Comparison of ENCODE assay signal across 24 cellular contexts in the genomic region with DNA sequence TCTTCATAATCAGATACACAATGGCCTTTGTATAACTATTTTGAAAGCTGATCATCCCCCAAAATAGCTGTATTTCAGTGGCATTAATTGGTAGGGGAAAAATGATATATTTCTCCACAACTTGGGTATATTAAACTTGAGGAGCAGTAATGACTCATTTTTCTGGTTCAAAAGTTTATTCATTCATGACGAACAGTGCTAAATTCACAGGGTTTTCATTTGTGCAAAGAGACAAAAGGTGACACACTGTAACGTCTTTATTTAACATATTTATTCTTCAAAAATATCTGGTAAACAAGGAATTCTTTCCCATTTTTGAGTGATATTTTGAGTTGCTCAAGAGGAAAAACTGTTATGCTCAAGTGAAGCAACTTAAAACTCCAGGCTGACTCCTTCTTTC.
"Had no signal": no experiment of that assay in that cellular context is flagged by ENCODE, and none has a peak within 500 bp of the region (broad histone marks: within the 10 kb centered on the region; RNA-seq: fewer than 3 reads in every experiment).

No MANE protein-coding gene starts in this region.

- H3K27me3 Mint-ChIP-seq: activated CD4-positive, alpha-beta T cell treated with anti-CD3 and anti-CD28 coated beads, Interleukin-2, amount 10 ng/mL, durations not matched to agents 24 days and 14 days; activated CD8-positive, alpha-beta memory T cell treated with anti-CD3 and anti-CD28 coated beads, Interleukin-2, amount 10 ng/mL, durations not matched to agents 7 days and 5 days; activated naive CD8-positive, alpha-beta T cell had no signal

- H3K9ac ChIP-seq: KMS-11 had no signal

- H3K9me3 Mint-ChIP-seq: activated CD4-positive, alpha-beta T cell treated with anti-CD3 and anti-CD28 coated beads, Interleukin-2, amount 10 ng/mL, durations not matched to agents 24 days and 14 days; activated naive CD4-positive, alpha-beta T cell treated with anti-CD3 and anti-CD28 coated beads for 36 hours; activated T-cell treated with anti-CD3 and anti-CD28 coated beads, Interleukin-2, amount 50 U/mL, for 4 hours; T-helper 1 cell treated with Interleukin-12 subunit alpha and Interleukin-12 subunit beta and Interleukin-4 antibody, amounts not matched to agents 30 μg/mL and 1 μg/mL, for 36 hours; WTC11 had no signal

- H3K36me3 ChIP-seq: breast epithelium, MG63, SJSA1 had no signal

- H3K27ac ChIP-seq: breast epithelium, KMS-11, SJSA1 had no signal

- H3K4me2 ChIP-seq: KMS-11 had no signal

- H3K27me3 ChIP-seq: breast epithelium, MG63, SJSA1 had no signal

- H3K36me3 Mint-ChIP-seq: activated CD8-positive, alpha-beta memory T cell treated with anti-CD3 and anti-CD28 coated beads, Interleukin-2, amount 10 ng/mL, durations not matched to agents 7 days and 5 days; activated naive CD8-positive, alpha-beta T cell; WTC11 had no signal

- H3K9me3 ChIP-seq: breast epithelium, MG63, SJSA1 had no signal

- DNase-seq: activated CD4-positive, alpha-beta T cell treated with anti-CD3 and anti-CD28 coated beads, Interleukin-2, amount 10 ng/mL, durations not matched to agents 24 days and 14 days; activated CD4-positive, alpha-beta T cell treated with anti-CD3 and anti-CD28 coated beads, Interleukin-2, amount 50 U/mL, for 48 hours; activated CD4-positive, CD25-positive, alpha-beta regulatory T cell treated with anti-CD3 and anti-CD28 coated beads, Interleukin-2, amount 50 U/mL, for 72 hours; activated CD8-positive, alpha-beta memory T cell treated with anti-CD3 and anti-CD28 coated beads, Interleukin-2, amount 10 ng/mL, durations not matched to agents 7 days and 5 days; activated effector memory CD4-positive, alpha-beta T cell treated with anti-CD3 and anti-CD28 coated beads, Interleukin-2, amount 50 U/mL, for 16 hours; activated naive CD4-positive, alpha-beta T cell treated with anti-CD3 and anti-CD28 coated beads for 36 hours; activated T-cell treated with anti-CD3 and anti-CD28 coated beads, Interleukin-2, amount 50 U/mL, for 4 hours; amygdala; central memory CD4-positive, alpha-beta T cell; MG63; NCI-H1105; NCI-H1436; NCI-H1694 treated with DMSO at 0.1 percent for 48 hours; NCI-H2081; NCI-H510A treated with DMSO at 0.1 percent for 48 hours; PC-3; SHP77 had no signal

- H3K4me3 Mint-ChIP-seq: activated CD4-positive, alpha-beta T cell treated with anti-CD3 and anti-CD28 coated beads, Interleukin-2, amount 10 ng/mL, durations not matched to agents 24 days and 14 days; activated CD8-positive, alpha-beta memory T cell treated with anti-CD3 and anti-CD28 coated beads, Interleukin-2, amount 10 ng/mL, durations not matched to agents 7 days and 5 days; activated naive CD4-positive, alpha-beta T cell treated with anti-CD3 and anti-CD28 coated beads for 36 hours; activated naive CD8-positive, alpha-beta T cell; activated T-cell treated with anti-CD3 and anti-CD28 coated beads, Interleukin-2, amount 50 U/mL, for 4 hours; T-helper 1 cell treated with Interleukin-12 subunit alpha and Interleukin-12 subunit beta and Interleukin-4 antibody, amounts not matched to agents 30 μg/mL and 1 μg/mL, for 36 hours; WTC11 had no signal

- H3K4me1 Mint-ChIP-seq: activated CD4-positive, alpha-beta T cell treated with anti-CD3 and anti-CD28 coated beads, Interleukin-2, amount 10 ng/mL, durations not matched to agents 24 days and 14 days; activated CD8-positive, alpha-beta memory T cell treated with anti-CD3 and anti-CD28 coated beads, Interleukin-2, amount 10 ng/mL, durations not matched to agents 7 days and 5 days had no signal

- FAIRE-seq: RCC 7860 had no signal

- H3K27ac Mint-ChIP-seq: activated CD4-positive, alpha-beta T cell treated with anti-CD3 and anti-CD28 coated beads, Interleukin-2, amount 10 ng/mL, durations not matched to agents 24 days and 14 days; activated CD8-positive, alpha-beta memory T cell treated with anti-CD3 and anti-CD28 coated beads, Interleukin-2, amount 10 ng/mL, durations not matched to agents 7 days and 5 days; activated naive CD4-positive, alpha-beta T cell treated with anti-CD3 and anti-CD28 coated beads for 36 hours; activated naive CD8-positive, alpha-beta T cell; T-helper 1 cell treated with Interleukin-12 subunit alpha and Interleukin-12 subunit beta and Interleukin-4 antibody, amounts not matched to agents 30 μg/mL and 1 μg/mL, for 36 hours; WTC11 had no signal

- H3K4me1 ChIP-seq: breast epithelium had no signal

- H3K4me3 ChIP-seq: breast epithelium, MG63, SJSA1 had no signal
